In genomic region chr18:50432915-50433314, GRCh38 we compare ENCODE assay signal across 20 cellular contexts. TPM values are rescaled to one million over a fixed set of nuclear protein-coding genes. Genes with fewer than 3 reads are reported as not detected.
DNase-seq lines count a peak whose midpoint lies in the region; ATAC-seq, FAIRE-seq and TF ChIP-seq lines count a peak whose summit lies in the region.
"Had no signal": no experiment of that assay in that cellular context is flagged by ENCODE, and none has a peak within 500 bp of the region (broad histone marks: within the 10 kb centered on the region; RNA-seq: fewer than 3 reads in every experiment).

No MANE protein-coding gene starts in this region.

- in situ Hi-C loops in K562 (cut with MboI): loop anchor here (10.0 kb wide), 1 partner anchor 228 kb away; no protein-coding TSS in a partner anchor

- H3K36me3 ChIP-seq in PC-3 (ENCODE audit: low read depth, low read length): no peaks in the 10 kb centered on the region
- no peaks in the 10 kb centered on the region for H3K36me3 ChIP-seq in K562 (ENCODE audit: control insufficient read depth, insufficient read depth, low read length)
- H3K36me3 ChIP-seq in mesendoderm (ENCODE audit: control insufficient read depth, insufficient read depth, low read length): no peaks in the 10 kb centered on the region
- H3K36me3 ChIP-seq in SJCRH30: no peaks in the 10 kb centered on the region
- H3K36me3 ChIP-seq in vagina: no peaks in the 10 kb centered on the region
- H3K36me3 ChIP-seq: BE2C had no signal

- BruUV-seq in PC-3 (replicated peaks; lab: Mats Ljungman, UMichigan) (no TSS peak), K562 (replicated peaks; lab: Mats Ljungman, UMichigan) (no TSS peak)

- no peak for TF ChIP-seq EP300 in K562 (IDR thresholded peaks at IDR 0.05; ENCODE audit: low read length)

- H3K27ac ChIP-seq in PC-3 (ENCODE audit: low read length): no peak overlapping the region
- H3K27ac ChIP-seq in K562 (ENCODE audit: extremely low read depth, low read depth, low read length): no peak overlapping the region
- H3K27ac ChIP-seq in foreskin keratinocyte: no peak overlapping the region
- H3K27ac ChIP-seq in mesendoderm (ENCODE audit: low read depth, low read length): no peak overlapping the region
- no peak overlapping the region for H3K27ac ChIP-seq in SJCRH30
- no peak overlapping the region for H3K27ac ChIP-seq in vagina
- H3K27ac ChIP-seq: C4-2B had no signal

- H3K18ac ChIP-seq in mesendoderm (ENCODE audit: low read length): no peak overlapping the region

- H4K20me1 ChIP-seq in PC-3 (ENCODE audit: low read length): no peaks in the 10 kb centered on the region
- no peaks in the 10 kb centered on the region for H4K20me1 ChIP-seq in K562 (replicated peaks; ENCODE audit: control insufficient read depth, insufficient read depth, low read length)

- H3K56ac ChIP-seq in mesendoderm (ENCODE audit: low read length): no peak overlapping the region

- TF ChIP-seq CTCF in PC-3 (conservative IDR thresholded peaks at IDR 0.05; ENCODE audit: low read depth, low read length): no peak
- TF ChIP-seq CTCF in K562 (IDR thresholded peaks at IDR 0.05 in 2 of 3, conservative IDR thresholded peaks at IDR 0.05 in 1 of 3; ENCODE audit: insufficient read depth in 2 of 3, low read depth in 1 of 3, low read length in 3 of 3): no peak
- TF ChIP-seq CTCF in foreskin keratinocyte (conservative IDR thresholded peaks at IDR 0.05): no peak
- no peak for TF ChIP-seq CTCF in vagina (IDR thresholded peaks at IDR 0.05)

- H2AFZ ChIP-seq in PC-3 (ENCODE audit: low read length): no peak overlapping the region
- H2AFZ ChIP-seq in K562 (ENCODE audit: low read depth, low read length): no peak overlapping the region

- H3K4me1 ChIP-seq in PC-3 (ENCODE audit: insufficient read depth, low read length): no peaks in the 10 kb centered on the region
- H3K4me1 ChIP-seq in K562 (replicated peaks in 1 of 2; ENCODE audit: control insufficient read depth in 2 of 2, insufficient read depth in 2 of 2, low read length in 2 of 2): peaks cover 0 to 9% of the 10 kb centered on the region in 2 experiments; a peak in 2 of 5 replicates
- no peaks in the 10 kb centered on the region for H3K4me1 ChIP-seq in foreskin keratinocyte
- peaks cover 2% of the 10 kb centered on the region for H3K4me1 ChIP-seq in mesendoderm (ENCODE audit: control insufficient read depth, low read depth, low read length)
- no peaks in the 10 kb centered on the region for H3K4me1 ChIP-seq in SJCRH30
- H3K4me1 ChIP-seq in vagina: no peaks in the 10 kb centered on the region
- H3K4me1 ChIP-seq: BE2C had no signal

- DNase-seq in PC-3 (peak; percentile 4), K562 (ENCODE audit: extremely low read depth in 1 of 4, low spot score in 3 of 4) (peak in 3 of 4 experiments; percentile 12 to 46 (median 46)), foreskin keratinocyte (peak in 1 of 2 donors; percentile 35), mesendoderm (peak; percentile 37), SJCRH30 (no peak), vagina (ENCODE audit: extremely low spot score in 2 of 2) (no peak), left lobe of liver (ENCODE audit: low spot score) (no peak), HCEC 1CT (no peak)
- DNase-seq: BE2C; CD4-positive, alpha-beta memory T cell; DMS79 treated with DMSO at 0.1 percent for 48 hours; EL; GDM1; GOT3; H9 had no signal

- H3K4me2 ChIP-seq in PC-3 (ENCODE audit: low read length): no peak overlapping the region
- no peak overlapping the region for H3K4me2 ChIP-seq in K562 (ENCODE audit: insufficient read depth, low read length)
- H3K4me2 ChIP-seq in mesendoderm (ENCODE audit: low read length): no peak overlapping the region

- H3K9me1 ChIP-seq in K562 (ENCODE audit: control insufficient read depth, insufficient read depth, low read length): no peaks in the 10 kb centered on the region

- no peak overlapping the region for H2BK120ac ChIP-seq in mesendoderm (ENCODE audit: low read depth, low read length)

- FAIRE-seq in K562 (lab: Jason Lieb, UNC): peak; percentile 74
- FAIRE-seq: A204.1, GM12892, HepG2, HTR-8/SVneo had no signal

- H3K9ac ChIP-seq in PC-3 (ENCODE audit: low read length): no peak overlapping the region
- no peak overlapping the region for H3K9ac ChIP-seq in K562 (ENCODE audit: insufficient read depth in 1 of 2, low read depth in 2 of 2, low read length in 2 of 2)
- no peak overlapping the region for H3K9ac ChIP-seq in mesendoderm (ENCODE audit: low read length)

- peak; percentile 27; the same call in 1 of the 2 replicates for ATAC-seq in PC-3
- peak; percentile 85 for ATAC-seq in K562
- ATAC-seq in foreskin keratinocyte: peak; percentile 91
- no peak for ATAC-seq in left lobe of liver
- ATAC-seq: HepG2 had no signal

- H2BK15ac ChIP-seq in mesendoderm (replicated peaks; ENCODE audit: low read depth): no peak overlapping the region

- H3K23ac ChIP-seq in mesendoderm (ENCODE audit: low read length): no peak overlapping the region

- H3K4me3 ChIP-seq in PC-3 (ENCODE audit: low read length): no peak overlapping the region
- no peak overlapping the region for H3K4me3 ChIP-seq in K562
- no peak overlapping the region for H3K4me3 ChIP-seq in mesendoderm (ENCODE audit: low read length)
- H3K4me3 ChIP-seq in SJCRH30: no peak overlapping the region
- H3K4me3 ChIP-seq in vagina: no peak overlapping the region

- no peak for TF ChIP-seq RAD21 in K562 (CRISPR knock-in tag; conservative IDR thresholded peaks at IDR 0.05 in 1 of 2, IDR thresholded peaks at IDR 0.05 in 1 of 2)

- H3K9me2 ChIP-seq in PC-3 (replicated peaks; ENCODE audit: low read length): no peaks in the 10 kb centered on the region

- H2AK5ac ChIP-seq in mesendoderm (ENCODE audit: low read length): no peak overlapping the region

- H2BK5ac ChIP-seq in mesendoderm (ENCODE audit: low read length): no peak overlapping the region

- 0% methylated on average over 3 of the region's 3 CpGs for WGBS in K562 (ENCODE audit: insufficient coverage, low coverage, missing lambda C conversion rate)
- WGBS in mesendoderm (ENCODE audit: extremely low coverage, insufficient coverage, low lambda C conversion rate): no CpG with 5 or more reads among the region's 3 CpGs

- H4K5ac ChIP-seq in mesendoderm (ENCODE audit: low read length): no peak overlapping the region

- H3K79me1 ChIP-seq in mesendoderm (ENCODE audit: low read length): no peaks in the 10 kb centered on the region

- no peaks in the 10 kb centered on the region for H3F3A ChIP-seq in PC-3 (ENCODE audit: low read length, unreplicated experiment)

- H3K4ac ChIP-seq in mesendoderm (ENCODE audit: low read depth, low read length): no peak overlapping the region

- H3K27me3 ChIP-seq in PC-3 (ENCODE audit: low read length) (no peaks in the 10 kb centered on the region), K562 (ENCODE audit: control insufficient read depth in 2 of 2, insufficient read depth in 2 of 2, low read length in 2 of 2) (no peaks in the 10 kb centered on the region; a peak in 1 of 5 replicates), foreskin keratinocyte (peaks cover 4% of the 10 kb centered on the region), mesendoderm (ENCODE audit: insufficient read depth, low read length, poor library complexity) (no peaks in the 10 kb centered on the region), SJCRH30 (0 out of 2 replicates have a peak, but pooled peaks cover 3% of the 10 kb centered on the region), vagina (no peaks in the 10 kb centered on the region)
- H3K27me3 ChIP-seq: BE2C had no signal

- H3K79me2 ChIP-seq in PC-3 (ENCODE audit: low read length) (no peaks in the 10 kb centered on the region), K562 (ENCODE audit: control insufficient read depth, insufficient read depth, low read length) (no peaks in the 10 kb centered on the region), mesendoderm (ENCODE audit: control insufficient read depth, insufficient read depth, low read length) (no peaks in the 10 kb centered on the region)

- H3K9me3 ChIP-seq in PC-3 (ENCODE audit: low read length): no peaks in the 10 kb centered on the region
- no peaks in the 10 kb centered on the region for H3K9me3 ChIP-seq in K562 (replicated peaks; ENCODE audit: control insufficient read depth, insufficient read depth, low read depth, low read length)
- H3K9me3 ChIP-seq in SJCRH30 (replicated peaks): no peaks in the 10 kb centered on the region
- no peaks in the 10 kb centered on the region for H3K9me3 ChIP-seq in vagina
- H3K9me3 ChIP-seq: BE2C had no signal

- POLR2A ChIA-PET in PC-3 (lab: Charles Lee; ENCODE audit: unreplicated experiment): no interaction called here
- POLR2A ChIA-PET in K562 (lab: Yijun Ruan, JAX): interaction anchor here (0.7 to 0.9 kb wide), 2 partner anchors 10 to 16 kb away, joined by 3 to 4 read pairs; no protein-coding TSS in a partner anchor

- no peak for TF ChIP-seq POLR2A in K562 (conservative IDR thresholded peaks at IDR 0.05)
- TF ChIP-seq POLR2A in vagina (IDR thresholded peaks at IDR 0.05): no peak

- H4K8ac ChIP-seq in mesendoderm (ENCODE audit: low read depth, low read length): no peak overlapping the region

- intact Hi-C loops in PC-3 (cut with micrococcal nuclease): no loop called here
- intact Hi-C loops in K562 (cut with micrococcal nuclease): no loop called here
- intact Hi-C loops in vagina (cut with DNase I): no loop called here

- CTCF ChIA-PET in PC-3 (lab: Charles Lee) (no interaction called here), K562 (lab: Yijun Ruan, JAX; ENCODE audit: low intra/inter-chr PET ratio) (no interaction called here)

RNA-seq across cellular contexts. Expression of gene SKA1, which starts 58.1 kb away (rescaled TPM):
- total RNA-seq in PC-3 (2014; rRNA removed): 11.6 and 17.2 TPM in 2 replicates
- 5.8 and 8.5 TPM in 2 replicates for total RNA-seq in K562 (2011; cell fraction: chromatin; rRNA removed; ENCODE audit: low replicate concordance)
- total RNA-seq in K562 (2011; cell fraction: nucleolus; rRNA removed): 5.0 and 7.0 TPM in 2 replicates
- total RNA-seq in K562 (2011; cell fraction: nucleoplasm; rRNA removed): 10.0 and 15.3 TPM in 2 replicates
- 36.9 and 39.6 TPM in 2 replicates for total RNA-seq in K562 (2014; rRNA removed)
- 54.6 and 55.8 TPM in 2 replicates for total RNA-seq in K562 (2014; rRNA removed; fragmentation: Illumina TruSeq; extraction: Trizol)
- total RNA-seq in K562 (2015; rRNA removed; fragmentation: Illumina TruSeq; extraction: Trizol): 43.9 and 53.2 TPM in 2 replicates
- total RNA-seq in K562 (2021): 38.1 and 41.2 TPM in 2 replicates
- polyA plus RNA-seq in K562 (2011; rRNA removed): 25.7 and 33.6 TPM in 2 replicates
- polyA plus RNA-seq in K562 (2011; cell fraction: cytosol; rRNA removed): 18.3 and 21.5 TPM in 2 replicates
- polyA plus RNA-seq in K562 (2011; cell fraction: nucleus; rRNA removed): 6.0 and 6.8 TPM in 2 replicates
- polyA plus RNA-seq in K562 (2012): 24.3 and 33.4 TPM in 2 replicates
- 47.7 and 67.2 TPM in 2 replicates for polyA plus RNA-seq in K562 (2014; fragmentation: Illumina TruSeq; extraction: Trizol)
- polyA plus RNA-seq in K562 (2014; fragmentation: Nextera tagmentation; extraction: Ambion mirVana): 10 to 100 TPM; 27.8 to 42.6 TPM
- polyA plus RNA-seq in K562 (2014; rRNA removed): 41.9 and 46.0 TPM in 2 replicates
- polyA minus RNA-seq in K562 (2011; rRNA and poly(A)+ RNA removed): 39.3 and 41.4 TPM in 2 replicates
- polyA minus RNA-seq in K562 (2011; cell fraction: cytosol; rRNA and poly(A)+ RNA removed): 16.5 and 21.8 TPM in 2 replicates
- 4.4 and 9.2 TPM in 2 replicates for polyA minus RNA-seq in K562 (2011; cell fraction: nucleus; rRNA and poly(A)+ RNA removed)
- 26.7 and 29.4 TPM in 2 replicates for total RNA-seq in foreskin keratinocyte
- 12.5 and 16.5 TPM in 2 replicates for polyA plus RNA-seq in foreskin keratinocyte
- polyA plus RNA-seq in mesendoderm (2013, experiment 1 of 2): 48.5 TPM
- polyA plus RNA-seq in mesendoderm (2013, experiment 2 of 2): 46.9 TPM
- total RNA-seq in SJCRH30 (2014; rRNA removed; shearing (Covaris generic)): 41.1 and 49.9 TPM in 2 replicates
- 0.74 TPM for total RNA-seq in vagina
- 0.15 TPM for total RNA-seq in left lobe of liver

Comparison
In these comparisons a context has a peak if more than half of its experiments do, and no peak if none do; other contexts are left out.
1. DNase-seq: peak in PC-3 (single experiment), K562 (3 of 4) and mesendoderm (single experiment); none in SJCRH30 (0 of 2), vagina (0 of 2), left lobe of liver (single experiment) and HCEC 1CT (single experiment).